Comparison of ENCODE assay signal across 8 cellular contexts in genomic region chrX:78103656-78104446, GRCh38. TPM values are rescaled to one million over a fixed set of nuclear protein-coding genes. Genes with fewer than 3 reads are reported as not detected.
DNase-seq lines count a peak whose midpoint lies in the region; TF ChIP-seq lines count a peak whose summit lies in the region.

Gene PGK1 (plus strand): TSS chrX:78104248. CDS start chrX:78104341, 93 bp downstream.

- no peak for TF ChIP-seq RAD21 in neural cell (conservative IDR thresholded peaks at IDR 0.05)

- no peak within 1 kb of the TSS for H2AK5ac ChIP-seq in H9 (ENCODE audit: insufficient read length, low read length)

- peak within 1 kb of the TSS; percentile 86 to 88 for H3K4me3 Mint-ChIP-seq in H9

- no CpG with 5 or more reads among the region's 72 CpGs for WGBS in H9 (ENCODE audit: extremely low coverage, insufficient read length, low lambda C conversion rate)
- 0 to 38% (median 8%) methylated on average over 29 to 72 of the region's 72 CpGs for WGBS in stomach, 5 donors

- DNase-seq in ELR (ENCODE audit: low read depth) (peak; percentile 95), H9 (peak; percentile 96), MG63 (peak; percentile 96), SHP77 treated with DMSO at 0.1 percent for 48 hours (lab: John Stamatoyannopoulos, UW) (peak; percentile 73), activated gamma-delta T cell (lab: John Stamatoyannopoulos, UW) (peak; percentile 95), fibroblast of the conjunctiva (ENCODE audit: low read depth) (peak; percentile 94), stomach (peak; percentile 97)

- peaks cover 66% of the 10 kb centered on the region in 2 experiments for H3K9me3 Mint-ChIP-seq in H9

- intact Hi-C loops in stomach (cut with DNase I; ENCODE audit: low total_unique reads): no loop called here

- H3K23me2 ChIP-seq in H9 (ENCODE audit: insufficient read length, low read depth, low read length, poor library complexity, severe bottlenecking): peaks cover 4% of the 10 kb centered on the region

- H3K36me3 ChIP-seq in MG63 (peaks cover 20% of the 10 kb centered on the region), neural cell (ENCODE audit: insufficient read depth, low read length) (no peaks in the 10 kb centered on the region), stomach (no peaks in the 10 kb centered on the region)

- no peak within 1 kb of the TSS for H2AFZ ChIP-seq in H9 (ENCODE audit: low read length)
- H2AFZ ChIP-seq in neural cell (ENCODE audit: low read depth, low read length): peak within 1 kb of the TSS; percentile 60

- no peak within 1 kb of the TSS for H3K56ac ChIP-seq in H9 (ENCODE audit: insufficient read length, low read depth, low read length)

- H3K4me3 ChIP-seq in MG63: peak within 1 kb of the TSS; percentile 71
- peak within 1 kb of the TSS; percentile 83 for H3K4me3 ChIP-seq in neural cell (ENCODE audit: low read length)
- H3K4me3 ChIP-seq in stomach: peak within 1 kb of the TSS; percentile 63 to 73 (median 64)

- TF ChIP-seq CTCF in H9 (conservative IDR thresholded peaks at IDR 0.05): no peak
- TF ChIP-seq CTCF in neural cell (IDR thresholded peaks at IDR 0.05; ENCODE audit: poor library complexity, severe bottlenecking): peak; percentile 18
- no peak for TF ChIP-seq CTCF in stomach (IDR thresholded peaks at IDR 0.05)

- no peak within 1 kb of the TSS for H2BK12ac ChIP-seq in H9 (ENCODE audit: insufficient read length, low read depth, low read length)

- H3K27me3 Mint-ChIP-seq in H9 (ENCODE audit: low read depth): peaks cover 2% of the 10 kb centered on the region

- peaks cover 27 to 35% (median 30%) of the 10 kb centered on the region in 3 experiments for H3K36me3 Mint-ChIP-seq in H9 (ENCODE audit: insufficient read depth in 1 of 3, low read depth in 3 of 3)

- H3K27me3 ChIP-seq in H9 (ENCODE audit: insufficient read depth, low read length) (no peaks in the 10 kb centered on the region), MG63 (no peaks in the 10 kb centered on the region), neural cell (ENCODE audit: insufficient read depth, low read depth, low read length) (no peaks in the 10 kb centered on the region), stomach (no peaks in the 10 kb centered on the region)

- peak in 2 of 4 donors; percentile 56 to 71 for TF ChIP-seq POLR2A in stomach (IDR thresholded peaks at IDR 0.05)

- no peak within 1 kb of the TSS for H3K23ac ChIP-seq in H9 (ENCODE audit: insufficient read length, low read depth, low read length)

- H3K27ac ChIP-seq in H9 (ENCODE audit: insufficient read length, low read depth, low read length) (no peak within 1 kb of the TSS), neural cell (ENCODE audit: low read length) (peak within 1 kb of the TSS; percentile 85), stomach (peak within 1 kb of the TSS; percentile 89 to 96 (median 93))

- H3K79me1 ChIP-seq in H9 (ENCODE audit: insufficient read depth, low read depth, low read length, poor library complexity, severe bottlenecking): no peaks in the 10 kb centered on the region

- no peak within 1 kb of the TSS for H2BK120ac ChIP-seq in H9 (ENCODE audit: low read depth, low read length, poor library complexity, severe bottlenecking)

- H3K4me1 ChIP-seq in H9 (ENCODE audit: insufficient read depth, low read length) (no peaks in the 10 kb centered on the region), stomach (peaks cover 6 to 35% (median 20%) of the 10 kb centered on the region in 4 donors)

- no peaks in the 10 kb centered on the region for H3K9me2 ChIP-seq in neural cell (ENCODE audit: insufficient read depth, low read length)

- H3K9ac ChIP-seq in H9 (ENCODE audit: extremely low read depth, insufficient read length, low read length) (peak within 1 kb of the TSS; percentile 69), neural cell (ENCODE audit: low read length) (peak within 1 kb of the TSS; percentile 84)

- no peak within 1 kb of the TSS for H3K4ac ChIP-seq in H9 (ENCODE audit: low read depth, low read length)

- peaks cover 42% of the 10 kb centered on the region for H3K79me2 ChIP-seq in H9 (ENCODE audit: insufficient read depth, low read length)
- H3K79me2 ChIP-seq in neural cell (replicated peaks; ENCODE audit: insufficient read depth, low read length): peaks cover 27% of the 10 kb centered on the region

- peak within 1 kb of the TSS; percentile 15 for H3K18ac ChIP-seq in H9 (ENCODE audit: insufficient read length, low read depth, low read length)

- H2BK5ac ChIP-seq in H9 (ENCODE audit: insufficient read length, low read length): no peak within 1 kb of the TSS

- peak within 1 kb of the TSS; percentile 84 to 95 (median 93); a peak in 5 of 7 replicates for H3K27ac Mint-ChIP-seq in H9

- no peak within 1 kb of the TSS for H2BK20ac ChIP-seq in H9 (ENCODE audit: low read depth, low read length, poor library complexity, severe bottlenecking)

- H3F3A ChIP-seq in neural cell (ENCODE audit: insufficient read depth, low read length, poor library complexity, severe bottlenecking): no peaks in the 10 kb centered on the region

- H3K4me2 ChIP-seq in H9 (ENCODE audit: insufficient read depth, insufficient read length, low read length) (peak within 1 kb of the TSS; percentile 76), neural cell (ENCODE audit: low read length) (peak within 1 kb of the TSS; percentile 70)

- no peak within 1 kb of the TSS for H4K91ac ChIP-seq in H9 (ENCODE audit: insufficient read length, low read depth, low read length)

- H3T11ph ChIP-seq in H9 (ENCODE audit: low read length): no peak within 1 kb of the TSS

- H4K5ac ChIP-seq in H9 (ENCODE audit: insufficient read length, low read depth, low read length): no peak within 1 kb of the TSS

- no peak within 1 kb of the TSS for H2BK15ac ChIP-seq in H9 (ENCODE audit: low read depth, low read length)

- peaks cover 22 to 37% of the 10 kb centered on the region in 2 experiments for H3K4me1 Mint-ChIP-seq in H9

- H4K20me1 ChIP-seq in H9 (ENCODE audit: control insufficient read depth, insufficient read depth, insufficient read length) (peaks cover 2% of the 10 kb centered on the region), neural cell (ENCODE audit: insufficient read depth) (no peaks in the 10 kb centered on the region)

- TF ChIP-seq EP300 in neural cell (conservative IDR thresholded peaks at IDR 0.05; ENCODE audit: poor library complexity, severe bottlenecking) (peak; percentile 68), stomach (IDR thresholded peaks at IDR 0.05) (no peak)

- H4K8ac ChIP-seq in H9 (replicated peaks; ENCODE audit: insufficient read length, low read depth, low read length): no peak within 1 kb of the TSS

- peak within 1 kb of the TSS; percentile 16; the same call in 1 of the 2 replicates for H3K14ac ChIP-seq in H9 (ENCODE audit: insufficient read depth, low read length)

- H3K9me3 ChIP-seq in H9 (ENCODE audit: control insufficient read depth, low read depth, low read length) (peaks cover 11% of the 10 kb centered on the region), MG63 (no peaks in the 10 kb centered on the region), neural cell (ENCODE audit: low read length) (no peaks in the 10 kb centered on the region), stomach (no peaks in the 10 kb centered on the region)

TF ChIP-seq in neural cell, 6 proteins besides CTCF, POLR2A, EP300 and RAD21:
- TF ChIP-seq POLR2AphosphoS5 (IDR thresholded peaks at IDR 0.05) (peak; percentile 76), REST (IDR thresholded peaks at IDR 0.05; ENCODE audit: borderline replicate concordance) (peak; percentile 73), MXI1 (conservative IDR thresholded peaks at IDR 0.05; ENCODE audit: poor library complexity, severe bottlenecking) (peak; percentile 75), EZH2 (IDR thresholded peaks at IDR 0.05; ENCODE audit: borderline replicate concordance, insufficient read depth, low read length, poor library complexity, severe bottlenecking) (no peak), TAF1 (IDR thresholded peaks at IDR 0.05; ENCODE audit: low read depth) (peak; percentile 82), SMC3 (conservative IDR thresholded peaks at IDR 0.05; ENCODE audit: poor library complexity) (no peak)

RNA-seq across cellular contexts. Expression of gene PGK1, which starts in this region (rescaled TPM):
- total RNA-seq in H9 (2021): 564 and 581 TPM in 2 replicates
- 328 and 387 TPM in 2 replicates for total RNA-seq in MG63 (2014; rRNA removed; shearing (Covaris generic); ENCODE audit: low replicate concordance)
- 381 and 425 TPM in 2 replicates for polyA plus RNA-seq in neural cell
- polyA minus RNA-seq in neural cell: 112 and 164 TPM in 2 replicates
- total RNA-seq in stomach: 100 to 1,000 TPM in 3 of 5 donors, 10 to 100 TPM in 2; 29.3 to 207 (median 104) TPM
- polyA plus RNA-seq in stomach: 100 to 1,000 TPM; 122 to 150 (median 128) TPM
